13 cellular contexts compared by ENCODE assay signal in the genomic region with DNA sequence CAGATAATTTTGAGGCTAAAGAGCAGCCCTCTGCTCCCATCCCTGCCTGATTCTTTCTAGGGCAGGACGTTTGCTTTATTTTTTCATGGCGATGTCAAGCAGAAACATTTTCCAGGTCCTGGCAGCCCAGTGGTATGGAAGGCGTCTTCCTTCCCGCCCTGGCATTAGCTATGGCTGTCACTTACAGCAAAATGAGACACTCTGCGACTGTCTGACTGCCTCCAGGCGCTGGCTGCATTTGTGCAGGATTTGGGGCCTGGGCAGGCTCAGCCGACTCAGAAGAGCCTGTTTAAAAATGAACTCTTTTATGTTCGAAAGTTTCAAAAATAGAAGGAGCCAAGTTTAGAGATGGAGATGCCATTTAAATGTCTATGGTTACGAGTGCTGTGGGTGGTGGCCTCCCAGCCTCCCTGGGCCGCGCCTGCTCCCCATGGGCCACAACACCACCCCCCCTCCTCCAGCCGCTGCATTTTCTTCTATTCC. TPM values are rescaled to one million over a fixed set of nuclear protein-coding genes. Genes with fewer than 3 reads are reported as not detected.
A peak's percentile ranks its signal among the peaks of the same experiment; 100 is the strongest.
DNase-seq lines count a peak whose midpoint lies in the region; ATAC-seq, FAIRE-seq and TF ChIP-seq lines count a peak whose summit lies in the region.
"Had no signal": no experiment of that assay in that cellular context is flagged by ENCODE, and none has a peak within 500 bp of the region (broad histone marks: within the 10 kb centered on the region; RNA-seq: fewer than 3 reads in every experiment).

No MANE protein-coding gene starts in this region.

- no peak for FAIRE-seq in RCC 7860 (lab: Jason Lieb, UNC)

- H3K9me3 Mint-ChIP-seq in MCF 10A (ENCODE audit: unreplicated experiment) (no peaks in the 10 kb centered on the region), osteocyte (ENCODE audit: unreplicated experiment) (no peaks in the 10 kb centered on the region)

- H3K36me3 Mint-ChIP-seq in MCF 10A (ENCODE audit: insufficient read depth, unreplicated experiment) (no peaks in the 10 kb centered on the region), osteocyte (ENCODE audit: unreplicated experiment) (no peaks in the 10 kb centered on the region)
- H3K36me3 Mint-ChIP-seq: naive B cell had no signal

- POLR2A ChIA-PET in MCF 10A (lab: Yijun Ruan, JAX) = no interaction called here

- H3K27me3 Mint-ChIP-seq in MCF 10A (ENCODE audit: insufficient read depth, unreplicated experiment) (no peaks in the 10 kb centered on the region), osteocyte (ENCODE audit: unreplicated experiment) (no peaks in the 10 kb centered on the region)

- peak; percentile 76 for ATAC-seq in aorta (ENCODE audit: low FRiP score)
- ATAC-seq in GM18861 (IDR thresholded peaks at IDR 0.05; ENCODE audit: unreplicated experiment) = no peak
- no peak for ATAC-seq in GM21515 (IDR thresholded peaks at IDR 0.05; ENCODE audit: unreplicated experiment)

- CTCF ChIA-PET in MCF 10A (lab: Yijun Ruan, JAX) = interaction anchor here (0.6 to 1.2 kb wide), 2 partner anchors 53 to 831 kb away, joined by 4 to 5 read pairs; no protein-coding TSS in a partner anchor

- 2 to 7% methylated on average over 12 of the region's 12 CpGs for WGBS in aorta, 2 donors

- H3K4me3 Mint-ChIP-seq in MCF 10A (ENCODE audit: unreplicated experiment) (no peak overlapping the region), osteocyte (ENCODE audit: unreplicated experiment) (no peak overlapping the region)

- no TSS peak for BruUV-seq in MCF 10A (replicated peaks; lab: Mats Ljungman, UMichigan)

- H3K27ac ChIP-seq in breast epithelium (peak overlapping the region; percentile 80 to 88), cardiac muscle cell (peak overlapping the region; percentile 25), aorta (ENCODE audit: low read depth in 1 of 2, low read length in 2 of 2) (peak overlapping the region; percentile 60 to 91)

- intact Hi-C loops in breast epithelium (cut with DNase I; ENCODE audit: low total_unique reads) (no loop called here), MCF 10A (cut with micrococcal nuclease) (no loop called here), aorta (cut with DNase I) (loop anchor here (5.0 to 10.0 kb wide), 3 partner anchors 46 to 54 kb away; a partner anchor contains a TSS)

- H3K4me1 ChIP-seq in breast epithelium (no peaks in the 10 kb centered on the region), cardiac muscle cell (ENCODE audit: low read depth) (peaks cover 8% of the 10 kb centered on the region), aorta (ENCODE audit: control insufficient read depth in 1 of 2, insufficient read depth in 2 of 2, low read length in 2 of 2) (peaks cover 4% of the 10 kb centered on the region in 2 donors)

- DNase-seq in breast epithelium (ENCODE audit: low spot score in 2 of 2) (no peak), MCF 10A (ENCODE audit: unreplicated experiment) (no peak), cardiac muscle cell (ENCODE audit: low read depth in 1 of 2, low spot score in 1 of 2) (peak in 1 of 2 donors; percentile 25), osteocyte (ENCODE audit: extremely low spot score, unreplicated experiment) (no peak), aorta (no peak), RCC 7860 (ENCODE audit: low spot score) (no peak)
- DNase-seq: 8988T, Calu3, H7, naive B cell, NCI-H146 had no signal

- H3K4me1 Mint-ChIP-seq in MCF 10A (ENCODE audit: insufficient read depth, unreplicated experiment) (peaks cover 18% of the 10 kb centered on the region), osteocyte (ENCODE audit: unreplicated experiment) (peaks cover 65% of the 10 kb centered on the region)

- TF ChIP-seq CTCF in breast epithelium (IDR thresholded peaks at IDR 0.05) = no peak
- TF ChIP-seq CTCF in MCF 10A (IDR thresholded peaks at IDR 0.05; ENCODE audit: unreplicated experiment) = no peak
- TF ChIP-seq CTCF in cardiac muscle cell (IDR thresholded peaks at IDR 0.05; ENCODE audit: low read depth, low read length) = no peak
- TF ChIP-seq CTCF in osteocyte (IDR thresholded peaks at IDR 0.05) = no peak

- no peaks in the 10 kb centered on the region for H3K27me3 ChIP-seq in breast epithelium
- no peaks in the 10 kb centered on the region for H3K27me3 ChIP-seq in cardiac muscle cell
- no peaks in the 10 kb centered on the region for H3K27me3 ChIP-seq in aorta (ENCODE audit: control insufficient read depth in 1 of 2, insufficient read depth in 2 of 2, low read length in 1 of 2)

- no peaks in the 10 kb centered on the region for H3K36me3 ChIP-seq in breast epithelium
- no peaks in the 10 kb centered on the region for H3K36me3 ChIP-seq in cardiac muscle cell
- H3K36me3 ChIP-seq in aorta (ENCODE audit: control insufficient read depth in 1 of 2, insufficient read depth in 2 of 2, low read length in 1 of 2) = no peaks in the 10 kb centered on the region

- H3K4me3 ChIP-seq in breast epithelium (peak overlapping the region in 2 of 3 donors; percentile 32 to 50), cardiac muscle cell (no peak overlapping the region), aorta (ENCODE audit: low read length in 2 of 2) (no peak overlapping the region)

- no peak overlapping the region for H3K27ac Mint-ChIP-seq in MCF 10A (ENCODE audit: low read depth, unreplicated experiment)
- H3K27ac Mint-ChIP-seq in osteocyte (ENCODE audit: unreplicated experiment) = peak overlapping the region; percentile 70

- H3K9me3 ChIP-seq in breast epithelium (no peaks in the 10 kb centered on the region), cardiac muscle cell (ENCODE audit: low read depth) (no peaks in the 10 kb centered on the region), aorta (ENCODE audit: control insufficient read depth, low read length) (no peaks in the 10 kb centered on the region)

- TF ChIP-seq POLR2A in breast epithelium (IDR thresholded peaks at IDR 0.05) = no peak

RNA-seq across cellular contexts. Expression of a gene that starts 54.8 kb away (rescaled TPM):
- 10 to 100 TPM; 41.0 to 78.1 (median 56.2) TPM for total RNA-seq in breast epithelium
- 30.1 and 33.3 TPM in 2 replicates for total RNA-seq in MCF 10A (2022)
- total RNA-seq in cardiac muscle cell = 5.7 and 8.0 TPM in 2 replicates
- polyA plus RNA-seq in cardiac muscle cell = 2.7 and 3.3 TPM in 2 replicates
- 93.8 and 103 TPM in 2 replicates for total RNA-seq in osteocyte
- total RNA-seq in aorta = 100 to 1,000 TPM; 117 to 140 TPM
- polyA plus RNA-seq in aorta = 10 to 100 TPM; 40.5 to 56.1 TPM

Comparison
In these comparisons a context has a peak if more than half of its experiments do, and no peak if none do; other contexts are left out.
1. H3K27ac ChIP-seq: peak in every context shown above with its lines; median percentile 84 in breast epithelium; 76 in aorta; 25 in cardiac muscle cell.
2. H3K4me3 ChIP-seq: peak in breast epithelium (2 of 3); none in cardiac muscle cell (single experiment) and aorta (0 of 2).
3. intact Hi-C loops: an anchor here in aorta (5.0 to 10.0 kb wide); none called in breast epithelium and MCF 10A.